ENCODE assay signal across 24 cellular contexts in genomic region chr1:156439036-156439435, GRCh38.
DNase-seq lines count a peak whose midpoint lies in the region; ATAC-seq, FAIRE-seq and TF ChIP-seq lines count a peak whose summit lies in the region.
"Had no signal": no experiment of that assay in that cellular context is flagged by ENCODE, and none has a peak within 500 bp of the region (broad histone marks: within the 10 kb centered on the region; RNA-seq: fewer than 3 reads in every experiment).

No MANE protein-coding gene starts in this region.

- no peak for DNase-seq in D721Med (ENCODE audit: insufficient read length, low spot score)
- DNase-seq in activated naive CD8-positive, alpha-beta T cell treated with anti-CD3 and anti-CD28 coated beads for 36 hours, result no peak
- peak; percentile 89 for DNase-seq in mesendoderm
- no peak for DNase-seq in HCEC 1CT
- DNase-seq in spleen, result no peak
- DNase-seq: activated CD8-positive, alpha-beta memory T cell treated with anti-CD3 and anti-CD28 coated beads, Interleukin-2, amount 50 U/mL, for 48 hours; activated gamma-delta T cell; colonic mucosa; effector memory CD4-positive, alpha-beta T cell; gastrocnemius medialis; NCI-H1694; NCI-H2171; ovary; RPMI8226; stimulated activated CD4-positive, alpha-beta T cell treated with anti-CD3 and anti-CD28 coated beads, Interleukin-4, amount 100 ng/mL, for 1 hour; stimulated activated naive CD4-positive, alpha-beta T cell had no signal

- peaks cover 92% of the 10 kb centered on the region for H3K27me3 Mint-ChIP-seq in activated naive CD8-positive, alpha-beta T cell treated with anti-CD3 and anti-CD28 coated beads for 36 hours

- WGBS in mesendoderm (ENCODE audit: extremely low coverage, insufficient coverage, low lambda C conversion rate), result no CpG with 5 or more reads among the region's 6 CpGs
- WGBS in spleen, 5 donors, result 34 to 52% (median 38%) methylated on average over 6 of the region's 6 CpGs

- peak overlapping the region; percentile 50 for H2BK120ac ChIP-seq in mesendoderm (ENCODE audit: low read depth, low read length)

- peak overlapping the region; percentile 51 for H3K18ac ChIP-seq in mesendoderm (ENCODE audit: low read length)

- H3K56ac ChIP-seq in mesendoderm (ENCODE audit: low read length), result peak overlapping the region; percentile 70

- H3K9ac ChIP-seq in HUES6 (ENCODE audit: low read length) (no peak overlapping the region), mesendoderm (ENCODE audit: low read length) (no peak overlapping the region)

- H3K4ac ChIP-seq in mesendoderm (ENCODE audit: low read depth, low read length), result no peak overlapping the region

- no peaks in the 10 kb centered on the region for H3K9me3 ChIP-seq in HUES6 (ENCODE audit: control insufficient read depth, insufficient read depth, low read depth, low read length)
- H3K9me3 ChIP-seq in spleen, result no peaks in the 10 kb centered on the region
- H3K9me3 ChIP-seq: colonic mucosa, gastrocnemius medialis, ovary, vagina had no signal

- H3K4me1 Mint-ChIP-seq in activated naive CD8-positive, alpha-beta T cell treated with anti-CD3 and anti-CD28 coated beads for 36 hours, result peaks cover 51% of the 10 kb centered on the region

- no peaks in the 10 kb centered on the region for H3K79me2 ChIP-seq in mesendoderm (ENCODE audit: control insufficient read depth, insufficient read depth, low read length)
- H3K79me2 ChIP-seq: hepatocyte had no signal

- no peak for ATAC-seq in GM18519 (IDR thresholded peaks at IDR 0.05; ENCODE audit: low FRiP score, unreplicated experiment)
- ATAC-seq: gastrocnemius medialis; natural killer cell treated with Interleukin-12 subunit alpha and Interleukin-12 subunit beta and Interleukin-15 and Interleukin-18, amount 100 ng/mL, for 72 hours had no signal

- H3K79me1 ChIP-seq in mesendoderm (ENCODE audit: low read length), result no peaks in the 10 kb centered on the region

- H3K27ac ChIP-seq in HUES6 (ENCODE audit: low read depth, low read length) (no peak overlapping the region), mesendoderm (ENCODE audit: low read depth, low read length) (no peak overlapping the region), spleen (no peak overlapping the region)
- H3K27ac ChIP-seq: colonic mucosa, gastrocnemius medialis, hepatocyte, ovary, vagina had no signal

- no peak overlapping the region for H4K5ac ChIP-seq in mesendoderm (ENCODE audit: low read length)

- H3K36me3 Mint-ChIP-seq in activated naive CD8-positive, alpha-beta T cell treated with anti-CD3 and anti-CD28 coated beads for 36 hours, result peaks cover 8% of the 10 kb centered on the region

- H3K4me1 ChIP-seq in HUES6 (ENCODE audit: control insufficient read depth, insufficient read depth, low read length) (peaks cover 44% of the 10 kb centered on the region), mesendoderm (ENCODE audit: control insufficient read depth, low read depth, low read length) (peaks cover 20% of the 10 kb centered on the region), spleen (peaks cover 11 to 43% (median 19%) of the 10 kb centered on the region in 6 donors)
- H3K4me1 ChIP-seq: colonic mucosa had no signal

- H3K4me3 ChIP-seq in HUES6 (ENCODE audit: low read depth, low read length), result peak overlapping the region; percentile 44; the same call in 1 of the 2 replicates
- no peak overlapping the region for H3K4me3 ChIP-seq in mesendoderm (ENCODE audit: low read length)
- H3K4me3 ChIP-seq in spleen, result no peak overlapping the region
- H3K4me3 ChIP-seq: colonic mucosa, gastrocnemius medialis, hepatocyte, ovary, vagina had no signal

- peak overlapping the region; percentile 26 for H3K27ac Mint-ChIP-seq in activated naive CD8-positive, alpha-beta T cell treated with anti-CD3 and anti-CD28 coated beads for 36 hours
- H3K27ac Mint-ChIP-seq: natural killer cell treated with Interleukin-12 subunit alpha and Interleukin-12 subunit beta and Interleukin-15 and Interleukin-18, amount 100 ng/mL, for 72 hours had no signal

- H3K4me2 ChIP-seq in mesendoderm (ENCODE audit: low read length), result peak overlapping the region; percentile 46
- H3K4me2 ChIP-seq: hepatocyte had no signal

- no peak for TF ChIP-seq CTCF in D721Med (IDR thresholded peaks at IDR 0.05; ENCODE audit: insufficient read depth, missing control alignments)
- no peak for TF ChIP-seq CTCF in spleen (IDR thresholded peaks at IDR 0.05 in 8 of 11, conservative IDR thresholded peaks at IDR 0.05 in 3 of 11)

- TF ChIP-seq POLR2A in spleen (IDR thresholded peaks at IDR 0.05), result no peak

- H3K36me3 ChIP-seq in HUES6 (ENCODE audit: control insufficient read depth, insufficient read depth, low read length) (no peaks in the 10 kb centered on the region), mesendoderm (ENCODE audit: control insufficient read depth, insufficient read depth, low read length) (no peaks in the 10 kb centered on the region), spleen (no peaks in the 10 kb centered on the region)
- H3K36me3 ChIP-seq: colonic mucosa, gastrocnemius medialis, ovary, vagina had no signal

- FAIRE-seq in D721Med (lab: Jason Lieb, UNC), result peak; percentile 25
- FAIRE-seq: bronchial epithelial cell, islet of Langerhans had no signal

- H3K23ac ChIP-seq in mesendoderm (ENCODE audit: low read length), result no peak overlapping the region

- no peaks in the 10 kb centered on the region for H3K9me3 Mint-ChIP-seq in activated naive CD8-positive, alpha-beta T cell treated with anti-CD3 and anti-CD28 coated beads for 36 hours
- H3K9me3 Mint-ChIP-seq: natural killer cell treated with Interleukin-12 subunit alpha and Interleukin-12 subunit beta and Interleukin-15 and Interleukin-18, amount 100 ng/mL, for 72 hours; T-helper 1 cell treated with Interleukin-12 subunit alpha and Interleukin-12 subunit beta and Interleukin-4 antibody, amounts not matched to agents 30 μg/mL and 1 μg/mL, for 36 hours had no signal

- no peak overlapping the region for H2AK5ac ChIP-seq in mesendoderm (ENCODE audit: low read length)

- no peak overlapping the region for H2BK15ac ChIP-seq in mesendoderm (replicated peaks; ENCODE audit: low read depth)

- intact Hi-C loops in spleen (cut with DNase I; ENCODE audit: low total_unique reads), result no loop called here

- no peak overlapping the region for H2BK5ac ChIP-seq in mesendoderm (ENCODE audit: low read length)

- peak overlapping the region; percentile 14 for H3K4me3 Mint-ChIP-seq in activated naive CD8-positive, alpha-beta T cell treated with anti-CD3 and anti-CD28 coated beads for 36 hours
- H3K4me3 Mint-ChIP-seq: T-helper 1 cell treated with Interleukin-12 subunit alpha and Interleukin-12 subunit beta and Interleukin-4 antibody, amounts not matched to agents 30 μg/mL and 1 μg/mL, for 36 hours had no signal

- peaks cover 100% of the 10 kb centered on the region for H3K27me3 ChIP-seq in HUES6 (ENCODE audit: control insufficient read depth, insufficient read depth, low read length)
- peaks cover 40% of the 10 kb centered on the region for H3K27me3 ChIP-seq in mesendoderm (ENCODE audit: insufficient read depth, low read length, poor library complexity)
- H3K27me3 ChIP-seq in spleen (replicated peaks in 1 of 7), result peaks cover 16 to 100% (median 100%) of the 10 kb centered on the region in 7 donors
- H3K27me3 ChIP-seq: ovary had no signal

- H4K8ac ChIP-seq in mesendoderm (ENCODE audit: low read depth, low read length), result no peak overlapping the region
